In genomic region chr21:8757399-8758093, GRCh38 we compare ENCODE assay signal across 5 cellular contexts.
DNase-seq lines count a peak whose midpoint lies in the region; ATAC-seq and TF ChIP-seq lines count a peak whose summit lies in the region.
"Not testable (repeated sequence)": the region's sequence is repeated elsewhere in the genome, so short reads cannot be mapped to it uniquely, and the experiment has no call there.

No MANE protein-coding gene starts in this region.

- H2BK15ac ChIP-seq in mesendoderm (replicated peaks; ENCODE audit: low read depth) = not testable (repeated sequence)

- peaks cover 44% of the 10 kb centered on the region for H3K9me3 ChIP-seq in HUES64 (ENCODE audit: insufficient read depth, low read depth, low read length)
- not testable (repeated sequence) for H3K9me3 ChIP-seq in right cardiac atrium (ENCODE audit: control insufficient read depth, low read length)

- H2AK5ac ChIP-seq in mesendoderm (ENCODE audit: low read length) = not testable (repeated sequence)

- H3K4me3 Mint-ChIP-seq in type B pancreatic cell = not testable (repeated sequence)

- H4K5ac ChIP-seq in mesendoderm (ENCODE audit: low read length) = not testable (repeated sequence)

- not testable (repeated sequence) for ATAC-seq in right cardiac atrium

- not testable (repeated sequence) for H3K27me3 Mint-ChIP-seq in type B pancreatic cell

- H3K56ac ChIP-seq in mesendoderm (ENCODE audit: low read length) = not testable (repeated sequence)

- intact Hi-C loops in right cardiac atrium (cut with DNase I) = not testable (repeated sequence)

- H3K4ac ChIP-seq in mesendoderm (ENCODE audit: low read depth, low read length) = not testable (repeated sequence)

- not testable (repeated sequence) for H3K36me3 Mint-ChIP-seq in type B pancreatic cell

- WGBS in HUES64 = 80% methylated on average over 14 of the region's 14 CpGs
- 63% methylated on average over 14 of the region's 14 CpGs for WGBS in right cardiac atrium
- no CpG with 5 or more reads among the region's 14 CpGs for WGBS in mesendoderm (ENCODE audit: extremely low coverage, insufficient coverage, low lambda C conversion rate)

- H3K18ac ChIP-seq in mesendoderm (ENCODE audit: low read length) = not testable (repeated sequence)

- H3K23ac ChIP-seq in mesendoderm (ENCODE audit: low read length) = not testable (repeated sequence)

- not testable (repeated sequence) for H3K79me1 ChIP-seq in mesendoderm (ENCODE audit: low read length)

- peak overlapping the region; percentile 14; the same call in 1 of the 2 replicates for H3K4me3 ChIP-seq in HUES64 (ENCODE audit: low read length)
- not testable (repeated sequence) for H3K4me3 ChIP-seq in right cardiac atrium (ENCODE audit: low read length)
- H3K4me3 ChIP-seq in mesendoderm (ENCODE audit: low read length) = peak overlapping the region; percentile 7

- not testable (repeated sequence) for H3K4me2 ChIP-seq in mesendoderm (ENCODE audit: low read length)

- not testable (repeated sequence) for H4K8ac ChIP-seq in mesendoderm (ENCODE audit: low read depth, low read length)

- not testable (repeated sequence) for TF ChIP-seq CTCF in type B pancreatic cell (conservative IDR thresholded peaks at IDR 0.05)

- H3K27ac ChIP-seq in HUES64 (ENCODE audit: low read depth, low read length); right cardiac atrium (ENCODE audit: low read length); mesendoderm (ENCODE audit: low read depth, low read length): not testable (repeated sequence)

- not testable (repeated sequence) for H3K27me3 ChIP-seq in HUES64 (ENCODE audit: insufficient read depth, low read length); right cardiac atrium (ENCODE audit: control insufficient read depth, insufficient read depth); mesendoderm (ENCODE audit: insufficient read depth, low read length, poor library complexity)

- H3K79me2 ChIP-seq in mesendoderm (ENCODE audit: control insufficient read depth, insufficient read depth, low read length) = not testable (repeated sequence)

- H3K4me1 ChIP-seq in HUES64 (ENCODE audit: insufficient read depth, low read length); right cardiac atrium (ENCODE audit: control insufficient read depth, insufficient read depth, low read length); mesendoderm (ENCODE audit: control insufficient read depth, low read depth, low read length): not testable (repeated sequence)

- not testable (repeated sequence) for H3K9ac ChIP-seq in HUES64 (ENCODE audit: low read depth, low read length); mesendoderm (ENCODE audit: low read length)

- not testable (repeated sequence) for H2BK5ac ChIP-seq in mesendoderm (ENCODE audit: low read length)

- not testable (repeated sequence) for H3K4me1 Mint-ChIP-seq in type B pancreatic cell (ENCODE audit: unreplicated experiment)

- H2BK120ac ChIP-seq in mesendoderm (ENCODE audit: low read depth, low read length) = not testable (repeated sequence)

- peak; percentile 34 for DNase-seq in ecto neural progenitor cell (ENCODE audit: low spot score)
- DNase-seq in right cardiac atrium = peak in 2 of 3 donors; percentile 23 to 27
- not testable (repeated sequence) for DNase-seq in mesendoderm
- peak; percentile 69 for DNase-seq in type B pancreatic cell (ENCODE audit: extremely low spot score, unreplicated experiment)

- H3K36me3 ChIP-seq in HUES64 (ENCODE audit: insufficient read depth, low read length); mesendoderm (ENCODE audit: control insufficient read depth, insufficient read depth, low read length): not testable (repeated sequence)

- not testable (repeated sequence) for H3K27ac Mint-ChIP-seq in type B pancreatic cell

- H3K9me3 Mint-ChIP-seq in type B pancreatic cell = peaks cover 29% of the 10 kb centered on the region
